Comparison of ENCODE assay signal across 21 cellular contexts in the genomic region with DNA sequence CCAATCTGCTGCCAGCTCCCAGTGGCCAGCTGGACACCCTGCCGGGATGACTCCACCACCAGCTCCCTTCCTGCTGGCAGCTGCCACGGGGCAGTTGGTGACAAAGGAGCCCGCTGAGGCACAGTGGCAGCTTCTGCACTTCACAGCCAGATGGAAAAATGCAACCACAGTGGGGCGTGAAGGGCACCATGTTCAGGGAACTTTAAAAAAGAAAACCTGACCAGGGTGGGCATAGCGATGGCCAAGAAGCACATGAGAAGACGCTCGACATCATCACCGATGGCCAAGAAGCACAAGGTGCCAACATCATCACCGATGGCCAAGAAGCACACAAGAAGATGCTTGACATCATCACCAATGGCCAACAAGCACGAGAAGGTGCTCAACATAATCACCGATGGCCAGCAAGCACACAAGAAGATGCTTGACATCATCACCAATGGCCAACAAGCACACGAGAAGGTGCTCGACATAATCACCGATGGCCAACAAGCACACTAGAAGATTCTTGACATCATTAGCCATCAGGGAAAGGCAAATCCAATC.
"Had no signal": no experiment of that assay in that cellular context is flagged by ENCODE, and none has a peak within 500 bp of the region (broad histone marks: within the 10 kb centered on the region; RNA-seq: fewer than 3 reads in every experiment).

No MANE protein-coding gene starts in this region.

- H3K4me3 ChIP-seq: dorsolateral prefrontal cortex, gastrocnemius medialis, left lung, prostate gland, right atrium auricular region, sigmoid colon, testis, tibial artery had no signal

- H3K27me3 ChIP-seq: dorsolateral prefrontal cortex, right atrium auricular region, testis had no signal

- H3K27ac ChIP-seq: dorsolateral prefrontal cortex, epithelial cell of prostate, gastrocnemius medialis, left lung, neutrophil, parathyroid adenoma, prostate gland, right atrium auricular region, sigmoid colon, testis, tibial artery had no signal

- H3K4me1 ChIP-seq: gastrocnemius medialis, left lung, parathyroid adenoma, prostate gland, right atrium auricular region, sigmoid colon, testis, tibial artery had no signal

- H3K36me3 ChIP-seq: gastrocnemius medialis, left lung, neutrophil, prostate gland, right atrium auricular region, sigmoid colon, tibial artery had no signal

- H3K9me3 ChIP-seq: gastrocnemius medialis, neutrophil, prostate gland, right atrium auricular region, sigmoid colon, testis had no signal

- DNase-seq: dorsolateral prefrontal cortex; effector CD4-positive, alpha-beta T cell; foreskin fibroblast; gastrocnemius medialis; left cardiac atrium; left lung; mesenchymal stem cell; natural killer cell; sigmoid colon; stimulated activated CD4-positive, alpha-beta T cell treated with anti-CD3 and anti-CD28 coated beads, Interleukin-2, amount 100 ng/mL, for 24 hours; stimulated activated CD4-positive, alpha-beta T cell treated with anti-CD3 and anti-CD28 coated beads, Interleukin-4, amount 100 ng/mL, for 24 hours; stimulated activated naive CD4-positive, alpha-beta T cell treated with Interleukin-2 at 50 U/mL for 16 hours; substantia nigra; testis had no signal

- FAIRE-seq: colon had no signal
